Comparison of ENCODE assay signal across 9 cellular contexts in the genomic region with DNA sequence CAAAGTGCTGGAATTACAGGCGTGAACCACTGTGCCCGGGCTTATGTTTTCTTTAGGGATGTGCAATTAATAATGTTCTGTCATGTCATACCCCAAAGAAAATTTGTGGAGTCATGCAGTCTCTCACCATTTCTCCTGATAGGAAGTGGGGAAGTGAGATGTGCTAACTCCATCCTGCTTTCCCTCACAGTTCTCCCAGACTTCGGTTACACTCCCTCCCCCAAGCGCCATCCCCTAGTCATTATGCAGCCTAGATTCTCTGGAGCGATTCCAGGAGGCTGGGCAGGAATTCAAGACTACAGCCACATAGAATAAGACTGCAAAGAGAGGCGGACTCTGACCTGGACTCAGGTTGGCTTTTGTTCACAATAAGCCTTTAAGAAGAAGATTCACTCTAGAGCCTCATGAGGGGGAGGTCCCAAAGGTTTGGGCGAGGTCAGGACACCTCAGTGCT.
DNase-seq lines count a peak whose midpoint lies in the region; ATAC-seq and TF ChIP-seq lines count a peak whose summit lies in the region.
"Had no signal": no experiment of that assay in that cellular context is flagged by ENCODE, and none has a peak within 500 bp of the region (broad histone marks: within the 10 kb centered on the region; RNA-seq: fewer than 3 reads in every experiment).

No MANE protein-coding gene starts in this region.

- peaks cover 14% of the 10 kb centered on the region for H3F3A ChIP-seq in GM23248 (ENCODE audit: insufficient read depth)

- in situ Hi-C loops in GM23248 (cut with MboI) (loop anchor here (25.0 kb wide), 1 partner anchor 134 kb away; no protein-coding TSS in a partner anchor), GM13976 (cut with MboI; ENCODE audit: low sequenced_read_pairs, unreplicated experiment) (no loop called here)

- peaks cover 9% of the 10 kb centered on the region for H3K4me1 ChIP-seq in GM23248 (ENCODE audit: insufficient read depth)

- no peaks in the 10 kb centered on the region for H3K9me2 ChIP-seq in GM23248 (ENCODE audit: insufficient read depth)

- no peaks in the 10 kb centered on the region for H3K27me3 ChIP-seq in dorsolateral prefrontal cortex
- H3K27me3 ChIP-seq in GM23248 (replicated peaks; ENCODE audit: insufficient read depth), result no peaks in the 10 kb centered on the region

- peak; percentile 79 for DNase-seq in Daoy (ENCODE audit: low read depth)
- DNase-seq in NCI-H2227 treated with DMSO at 0.1 percent for 48 hours (lab: John Stamatoyannopoulos, UW), result peak; percentile 7
- DNase-seq in dorsolateral prefrontal cortex, result peak; percentile 31 to 84 (median 66)
- DNase-seq in nucleus accumbens (lab: John Stamatoyannopoulos, UW), result peak in 40 of 56 donors; percentile 3 to 83 (median 31)
- DNase-seq in GM23248, result no peak
- DNase-seq in GM13976 (ENCODE audit: low spot score), result no peak
- DNase-seq: activated gamma-delta T cell had no signal

- H2AFZ ChIP-seq in GM23248, result no peak overlapping the region

- no peak overlapping the region for H3K9ac ChIP-seq in GM23248

- TF ChIP-seq CTCF in dorsolateral prefrontal cortex (IDR thresholded peaks at IDR 0.05 in 54 of 56, conservative IDR thresholded peaks at IDR 0.05 in 2 of 56; ENCODE audit: low read depth in 1 of 56, partially characterized antibody in 56 of 56) (no peak), GM13976 (IDR thresholded peaks at IDR 0.05; ENCODE audit: borderline replicate concordance, control extremely low read depth, extremely low read depth, insufficient read depth, missing control alignments) (no peak)

- intact Hi-C loops in dorsolateral prefrontal cortex (cut with DNase I), result no loop called here

- H3K36me3 ChIP-seq in GM23248 (ENCODE audit: low read depth), result no peaks in the 10 kb centered on the region

- ATAC-seq in GM18517 (IDR thresholded peaks at IDR 0.05; ENCODE audit: unreplicated experiment) (no peak), HG03095 (IDR thresholded peaks at IDR 0.05; ENCODE audit: unreplicated experiment) (no peak)

- H4K20me1 ChIP-seq in GM23248 (ENCODE audit: insufficient read depth), result no peaks in the 10 kb centered on the region

- no peaks in the 10 kb centered on the region for H3K9me3 ChIP-seq in GM23248 (ENCODE audit: low read depth)

- WGBS in GM23248 (ENCODE audit: low coverage in 1 of 2, low lambda C conversion rate in 2 of 2, missing lambda C conversion rate in 2 of 2), 2 experiments, result 82 to 85% methylated on average over 7 of the region's 7 CpGs

- H3K4me3 ChIP-seq in dorsolateral prefrontal cortex (no peak overlapping the region), GM23248 (no peak overlapping the region)

- H3K27ac ChIP-seq in dorsolateral prefrontal cortex (peak overlapping the region in 41 of 59 donors; percentile 6 to 74 (median 54)), GM23248 (no peak overlapping the region)

- H3K4me2 ChIP-seq in GM23248 (ENCODE audit: unreplicated experiment), result no peak overlapping the region

- H3K79me2 ChIP-seq in GM23248 (ENCODE audit: insufficient read depth), result no peaks in the 10 kb centered on the region

Comparison
In these comparisons a context has a peak if more than half of its experiments do, and no peak if none do; other contexts are left out.
1. DNase-seq: peak in Daoy (single experiment), NCI-H2227 treated with DMSO at 0.1 percent for 48 hours (single experiment), dorsolateral prefrontal cortex (10 of 10) and nucleus accumbens (40 of 56); none in GM23248 (single experiment) and GM13976 (single experiment).